In genomic region chr10:52077796-52078195, GRCh38 we compare ENCODE assay signal across 20 cellular contexts.
"Had no signal": no experiment of that assay in that cellular context is flagged by ENCODE, and none has a peak within 500 bp of the region (broad histone marks: within the 10 kb centered on the region; RNA-seq: fewer than 3 reads in every experiment).

No MANE protein-coding gene starts in this region.

- H3K4me1 Mint-ChIP-seq: naive B cell; naive thymus-derived CD8-positive, alpha-beta T cell had no signal

- H3K4me1 ChIP-seq: esophagus squamous epithelium, heart left ventricle, left lung, lower lobe of right lung had no signal

- H3K79me2 ChIP-seq: hepatocyte had no signal

- H3K4me3 ChIP-seq: coronary artery, dorsolateral prefrontal cortex, esophagus squamous epithelium, gastrocnemius medialis, heart left ventricle, hepatocyte, left lung, lower lobe of right lung, mucosa of descending colon had no signal

- H3K27me3 Mint-ChIP-seq: naive B cell had no signal

- H3K36me3 Mint-ChIP-seq: naive B cell; naive thymus-derived CD8-positive, alpha-beta T cell had no signal

- H3K27ac ChIP-seq: coronary artery, dorsolateral prefrontal cortex, esophagus squamous epithelium, gastrocnemius medialis, heart left ventricle, hepatocyte, left lung, lower lobe of right lung had no signal

- H3K36me3 ChIP-seq: esophagus squamous epithelium, gastrocnemius medialis, heart left ventricle, left lung, lower lobe of right lung had no signal

- H3K27me3 ChIP-seq: esophagus squamous epithelium, gastrocnemius medialis, heart left ventricle, hepatocyte, left lung had no signal

- H3K4me3 Mint-ChIP-seq: mesothelial cell of epicardium; naive B cell; naive thymus-derived CD8-positive, alpha-beta T cell had no signal

- H2AFZ ChIP-seq: hepatocyte had no signal

- H3K27ac Mint-ChIP-seq: mesothelial cell of epicardium; naive B cell; naive thymus-derived CD8-positive, alpha-beta T cell had no signal

- DNase-seq: dermis blood vessel endothelial cell; dorsolateral prefrontal cortex; effector CD4-positive, alpha-beta T cell; effector memory CD4-positive, alpha-beta T cell; esophagus squamous epithelium; foreskin fibroblast; foreskin melanocyte; gastrocnemius medialis; heart left ventricle; left cardiac atrium; left lung; left ventricle myocardium superior; lower lobe of right lung; mesenchymal stem cell; mucosa of descending colon; naive B cell; naive thymus-derived CD8-positive, alpha-beta T cell had no signal

- H3K4me2 ChIP-seq: hepatocyte had no signal

- H3K9me3 ChIP-seq: esophagus squamous epithelium, gastrocnemius medialis, heart left ventricle, lower lobe of right lung, mucosa of descending colon had no signal

- ATAC-seq: gastrocnemius medialis; heart left ventricle; left cardiac atrium; left lung; left ventricle myocardium superior; lower lobe of right lung; mucosa of descending colon; naive thymus-derived CD8-positive, alpha-beta T cell had no signal
